Comparison of ENCODE assay signal across 8 cellular contexts in the genomic region with DNA sequence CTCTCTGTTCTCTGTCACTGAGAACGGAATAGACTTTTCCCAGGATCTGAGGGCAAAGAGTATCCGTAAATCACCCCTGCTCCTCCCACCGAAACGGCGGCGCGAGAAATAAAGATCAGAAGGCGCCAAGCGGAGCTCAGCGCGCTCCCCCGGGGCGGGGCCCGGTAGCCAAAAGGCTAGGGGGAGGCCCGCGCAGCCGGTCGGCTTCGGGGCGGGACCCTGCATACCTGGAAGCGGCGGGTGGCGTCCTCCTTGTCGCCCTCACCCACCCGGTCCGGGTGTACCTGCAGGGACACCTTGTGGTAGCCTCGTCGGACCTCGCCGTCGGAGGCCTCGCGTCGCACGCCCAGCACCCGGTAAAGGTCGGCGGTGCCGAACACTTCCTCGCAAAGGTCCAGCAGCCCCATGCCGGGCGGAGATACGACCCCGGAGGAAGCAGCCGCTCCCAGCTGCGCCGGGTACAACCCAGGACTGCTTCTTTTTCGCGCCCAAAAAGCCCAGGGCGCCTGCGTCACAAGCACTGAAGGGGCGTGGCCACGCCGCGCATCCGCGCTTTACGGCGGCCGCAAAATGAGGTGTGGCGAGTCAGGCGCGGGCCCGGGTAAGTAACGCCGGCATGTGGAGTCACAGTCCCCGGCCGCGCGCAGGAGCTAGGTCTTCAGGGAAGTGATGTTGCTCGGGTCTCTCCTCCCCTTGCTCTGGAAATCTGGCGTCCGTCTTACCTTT.
DNase-seq lines count a peak whose midpoint lies in the region; ATAC-seq and TF ChIP-seq lines count a peak whose summit lies in the region.

A gene with protein sequence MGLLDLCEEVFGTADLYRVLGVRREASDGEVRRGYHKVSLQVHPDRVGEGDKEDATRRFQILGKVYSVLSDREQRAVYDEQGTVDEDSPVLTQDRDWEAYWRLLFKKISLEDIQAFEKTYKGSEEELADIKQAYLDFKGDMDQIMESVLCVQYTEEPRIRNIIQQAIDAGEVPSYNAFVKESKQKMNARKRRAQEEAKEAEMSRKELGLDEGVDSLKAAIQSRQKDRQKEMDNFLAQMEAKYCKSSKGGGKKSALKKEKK (minus strand): TSS at position 473 of the 726 bp plus-strand sequence. CDS start 66 bp downstream, at position 407.

- peak; percentile 56 for DNase-seq in AG09309 (ENCODE audit: low read depth)
- DNase-seq in NCI-H226 = peak; percentile 86
- DNase-seq in activated CD4-positive, CD25-positive, alpha-beta regulatory T cell (lab: John Stamatoyannopoulos, UW) = peak; percentile 90 to 97 (median 94)
- peak; percentile 93 for DNase-seq in central memory CD4-positive, alpha-beta T cell
- peak; percentile 99 for DNase-seq in islet precursor cell
- DNase-seq in stimulated activated CD4-positive, alpha-beta T cell treated with anti-CD3 and anti-CD28 coated beads, Interleukin-12 subunit alpha, Interleukin-12 subunit beta, amount 100 ng/mL, for 48 hours (ENCODE audit: low read depth in 2 of 3, low spot score in 1 of 3) = peak; percentile 96 to 99 (median 96)

- ATAC-seq in HG03196 (IDR thresholded peaks at IDR 0.05; ENCODE audit: unreplicated experiment) = peak; percentile 83

- peak within 1 kb of the TSS; percentile 57 for H3K4me3 ChIP-seq in AG09309 (ENCODE audit: control insufficient read depth, low read depth, low read length)

- in situ Hi-C loops in GM18951 (cut with MboI; ENCODE audit: low sequenced_read_pairs, unreplicated experiment) = no loop called here

- no peak for TF ChIP-seq CTCF in AG09309 (IDR thresholded peaks at IDR 0.05; ENCODE audit: control insufficient read depth, insufficient read depth, low read depth, low read length, missing control alignments)

- TF ChIP-seq POLR2A in GM18951 (IDR thresholded peaks at IDR 0.05; ENCODE audit: extremely low read depth, insufficient read depth, insufficient read length) = peak; percentile 96

Comparison
In these comparisons a context has a peak if more than half of its experiments do, and no peak if none do; other contexts are left out.
1. Peak in every context shown above with its lines: DNase-seq, ATAC-seq and H3K4me3 ChIP-seq.